ENCODE assay signal across 10 cellular contexts in genomic region chr15:78951841-78952238, GRCh38. TPM values are rescaled to one million over a fixed set of nuclear protein-coding genes. Genes with fewer than 3 reads are reported as not detected.
DNase-seq lines count a peak whose midpoint lies in the region; ATAC-seq and TF ChIP-seq lines count a peak whose summit lies in the region.
"Had no signal": no experiment of that assay in that cellular context is flagged by ENCODE, and none has a peak within 500 bp of the region (broad histone marks: within the 10 kb centered on the region; RNA-seq: fewer than 3 reads in every experiment).

No MANE protein-coding gene starts in this region.

- peak overlapping the region in 1 of 2 experiments; percentile 23; a peak in 2 of 4 replicates for H3K4me3 ChIP-seq in Panc1 (ENCODE audit: low read depth in 2 of 2, low read length in 2 of 2)
- H3K4me3 ChIP-seq in left ventricle myocardium inferior, result no peak overlapping the region
- no peak overlapping the region for H3K4me3 ChIP-seq in stomach

- H3K4me3 Mint-ChIP-seq in osteocyte (ENCODE audit: unreplicated experiment), result no peak overlapping the region

- peaks cover 56% of the 10 kb centered on the region for H3K27me3 Mint-ChIP-seq in osteocyte (ENCODE audit: unreplicated experiment)

- H3K4me1 ChIP-seq in Panc1 (ENCODE audit: control insufficient read depth, insufficient read depth, low read length), result peaks cover 36% of the 10 kb centered on the region
- peaks cover 32% of the 10 kb centered on the region for H3K4me1 ChIP-seq in left ventricle myocardium inferior
- H3K4me1 ChIP-seq in stomach, result peaks cover 24 to 38% (median 35%) of the 10 kb centered on the region in 4 donors

- BruUV-seq in Panc1 (replicated peaks; lab: Mats Ljungman, UMichigan), result no TSS peak

- H3K9me3 ChIP-seq in Panc1 (ENCODE audit: control insufficient read depth, insufficient read depth, low read depth, low read length) (no peaks in the 10 kb centered on the region), left ventricle myocardium inferior (replicated peaks) (no peaks in the 10 kb centered on the region), stomach (no peaks in the 10 kb centered on the region)

- no peak overlapping the region for H3K27ac Mint-ChIP-seq in osteocyte (ENCODE audit: unreplicated experiment)

- H3K27me3 ChIP-seq in Panc1 (ENCODE audit: control insufficient read depth, insufficient read depth, low read length), result no peaks in the 10 kb centered on the region
- H3K27me3 ChIP-seq in left ventricle myocardium inferior (ENCODE audit: low read depth), result no peaks in the 10 kb centered on the region
- no peaks in the 10 kb centered on the region for H3K27me3 ChIP-seq in stomach

- H3K4me1 Mint-ChIP-seq in osteocyte (ENCODE audit: unreplicated experiment), result no peaks in the 10 kb centered on the region

- CTCF ChIA-PET in Panc1 (lab: Charles Lee), result no interaction called here

- POLR2A ChIA-PET in Panc1 (lab: Charles Lee), result no interaction called here

- TF ChIP-seq CTCF in Panc1 (IDR thresholded peaks at IDR 0.05) (no peak), left ventricle myocardium inferior (IDR thresholded peaks at IDR 0.05; ENCODE audit: borderline replicate concordance) (no peak), stomach (IDR thresholded peaks at IDR 0.05) (no peak), osteocyte (IDR thresholded peaks at IDR 0.05) (no peak)

- 27 to 44% (median 34%) methylated on average over 4 of the region's 4 CpGs for WGBS in stomach, 5 donors

- TF ChIP-seq POLR2A in stomach (IDR thresholded peaks at IDR 0.05), result no peak

- in situ Hi-C loops in Panc1 (cut with HindIII; ENCODE audit: low pct_unique_long_range_greater_than_20kb, low sequenced_read_pairs), result no loop called here

- TF ChIP-seq EP300 in stomach (IDR thresholded peaks at IDR 0.05), result no peak

- H3K36me3 ChIP-seq in Panc1 (ENCODE audit: control insufficient read depth, insufficient read depth, low read length) (no peaks in the 10 kb centered on the region), left ventricle myocardium inferior (no peaks in the 10 kb centered on the region), stomach (no peaks in the 10 kb centered on the region)

- ATAC-seq in Panc1 (peak; percentile 89), GM19023 (IDR thresholded peaks at IDR 0.05; ENCODE audit: unreplicated experiment) (no peak)

- intact Hi-C loops in Panc1 (cut with micrococcal nuclease; ENCODE audit: unreplicated experiment), result no loop called here
- intact Hi-C loops in left ventricle myocardium inferior (cut with micrococcal nuclease), result no loop called here
- intact Hi-C loops in stomach (cut with DNase I; ENCODE audit: low total_unique reads), result no loop called here

- peak overlapping the region; percentile 84 for H3K27ac ChIP-seq in Panc1 (ENCODE audit: low read length)
- H3K27ac ChIP-seq in left ventricle myocardium inferior (replicated peaks), result peak overlapping the region; percentile 67
- H3K27ac ChIP-seq in stomach, result peak overlapping the region; percentile 69 to 87 (median 84)

- H3K9me3 Mint-ChIP-seq in osteocyte (ENCODE audit: unreplicated experiment), result no peaks in the 10 kb centered on the region

- DNase-seq in NCI-H2029 (lab: John Stamatoyannopoulos, UW) (peak; percentile 60), NCI-H2029 treated with DMSO at 0.1 percent for 48 hours (lab: John Stamatoyannopoulos, UW) (no peak), Panc1 (ENCODE audit: low read depth, low spot score) (peak; percentile 51), left ventricle myocardium inferior (no peak), stomach (peak; percentile 64), osteocyte (ENCODE audit: extremely low spot score, unreplicated experiment) (no peak)
- DNase-seq in activated CD4-positive, CD25-positive, alpha-beta regulatory T cell (lab: John Stamatoyannopoulos, UW), result no peak
- DNase-seq: activated CD4-positive, CD25-positive, alpha-beta regulatory T cell treated with anti-CD3 and anti-CD28 coated beads, Interleukin-2, amount 50 U/mL, for 72 hours; anterior cingulate cortex had no signal

- H3K36me3 Mint-ChIP-seq in osteocyte (ENCODE audit: unreplicated experiment), result no peaks in the 10 kb centered on the region

RNA-seq across cellular contexts. Expression of gene CTSH, which starts 7.0 kb away (rescaled TPM):
- total RNA-seq in Panc1 (2021; ENCODE audit: unreplicated experiment) (178 TPM), left ventricle myocardium inferior (52.6 TPM), stomach (100 to 1,000 TPM; 173 to 386 (median 309) TPM), osteocyte (6.1 and 6.4 TPM in 2 replicates)
- polyA plus RNA-seq in Panc1 (2012; ENCODE audit: insufficient read length), result 168 TPM
- polyA plus RNA-seq in stomach, result 100 to 1,000 TPM in 2 of 3 donors, 10 to 100 TPM in 1; 79.3 to 193 (median 125) TPM

Comparison
In these comparisons a context has a peak if more than half of its experiments do, and no peak if none do; other contexts are left out.
1. DNase-seq: peak in NCI-H2029 (single experiment), Panc1 (single experiment) and stomach (single experiment); none in NCI-H2029 treated with DMSO at 0.1 percent for 48 hours (single experiment), left ventricle myocardium inferior (single experiment), osteocyte (single experiment) and activated CD4-positive, CD25-positive, alpha-beta regulatory T cell (0 of 4).
2. Peak in every context shown above with its lines, with median percentiles within 50 percentile points of each other: H3K27ac ChIP-seq.